ENCODE assay signal across 12 cellular contexts in the genomic region with DNA sequence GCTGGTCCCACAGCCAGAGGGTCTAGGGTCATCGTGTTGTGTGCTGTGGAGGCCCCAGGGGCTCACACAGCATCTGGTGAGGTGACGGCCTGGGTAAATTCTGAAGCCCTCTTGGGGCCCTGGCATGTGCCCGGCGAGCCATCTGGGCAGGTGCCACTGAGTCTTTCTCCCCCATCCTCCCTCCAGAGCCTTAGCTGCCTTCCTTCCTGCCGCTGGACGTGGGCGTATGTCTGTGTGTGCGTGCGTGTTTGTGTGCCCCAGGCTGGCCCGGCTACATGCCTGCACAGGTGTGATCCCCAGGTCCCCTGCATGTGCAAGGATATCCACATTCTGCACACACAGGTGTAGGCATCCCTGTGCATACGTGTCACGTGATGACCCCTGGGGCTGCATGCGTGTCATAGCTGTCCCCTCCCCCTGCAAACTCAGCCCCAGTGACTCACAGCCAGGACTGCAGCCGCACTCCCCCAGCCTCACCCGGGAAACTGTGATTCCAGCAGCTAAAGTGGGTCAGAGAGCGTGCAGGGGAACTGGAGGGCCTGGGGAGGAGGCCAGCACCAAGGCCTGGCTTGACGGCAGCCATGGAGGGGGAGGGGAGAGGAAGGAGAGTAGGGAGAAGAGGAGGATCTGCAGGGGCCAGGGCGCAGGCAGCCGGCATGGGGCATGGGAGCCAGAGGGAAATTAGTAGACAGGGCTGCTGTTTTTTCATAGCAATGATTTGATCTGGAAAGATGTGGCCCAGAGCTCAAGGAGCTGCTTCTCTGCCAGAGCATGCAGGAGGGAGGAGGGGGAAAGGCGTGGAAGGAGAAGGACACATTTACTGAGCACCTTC. TPM values are rescaled to one million over a fixed set of nuclear protein-coding genes. Genes with fewer than 3 reads are reported as not detected.
DNase-seq lines count a peak whose midpoint lies in the region; ATAC-seq, FAIRE-seq and TF ChIP-seq lines count a peak whose summit lies in the region.
"Had no signal": no experiment of that assay in that cellular context is flagged by ENCODE, and none has a peak within 500 bp of the region (broad histone marks: within the 10 kb centered on the region; RNA-seq: fewer than 3 reads in every experiment).

No MANE protein-coding gene starts in this region.

- H3K9ac ChIP-seq in BLaER1 treated with 17β-estradiol and CSF1 and Interleukin-3, amounts not matched to agents 10 nM and 100 nM: no peak overlapping the region; a peak in 1 of 22 replicates
- no peak overlapping the region for H3K9ac ChIP-seq in SK-N-SH

- no peaks in the 10 kb centered on the region; a peak in 2 of 22 replicates for H3K36me3 ChIP-seq in BLaER1 treated with 17β-estradiol and CSF1 and Interleukin-3, amounts not matched to agents 10 nM and 100 nM
- no peaks in the 10 kb centered on the region for H3K36me3 ChIP-seq in SK-N-SH (replicated peaks in 1 of 2; ENCODE audit: control insufficient read depth in 1 of 2, insufficient read depth in 2 of 2, low read length in 1 of 2)
- H3K36me3 ChIP-seq: SJSA1 had no signal

- H4K20me1 ChIP-seq in BLaER1 treated with 17β-estradiol and CSF1 and Interleukin-3, amounts not matched to agents 10 nM and 100 nM: peaks cover 0 to 23% (median 0%) of the 10 kb centered on the region in 11 experiments; a peak in 6 of 22 replicates
- no peaks in the 10 kb centered on the region for H4K20me1 ChIP-seq in SK-N-SH (ENCODE audit: insufficient read depth)

- no peaks in the 10 kb centered on the region for H3K27me3 ChIP-seq in BLaER1 treated with 17β-estradiol and CSF1 and Interleukin-3, amounts not matched to agents 10 nM and 100 nM
- no peaks in the 10 kb centered on the region; the same call in 1 of the 2 replicates for H3K27me3 ChIP-seq in SK-N-SH (ENCODE audit: insufficient read depth)
- H3K27me3 ChIP-seq: SJSA1 had no signal

- H2AFZ ChIP-seq in SK-N-SH (ENCODE audit: low read depth): no peak overlapping the region

- H3K4me2 ChIP-seq in BLaER1 treated with 17β-estradiol and CSF1 and Interleukin-3, amounts not matched to agents 10 nM and 100 nM: peak overlapping the region; percentile 31 to 69 (median 51); a peak in 19 of 22 replicates
- peak overlapping the region; percentile 59; the same call in 1 of the 2 replicates for H3K4me2 ChIP-seq in SK-N-SH

- no peak for FAIRE-seq in H54 (lab: Jason Lieb, UNC)
- FAIRE-seq: GM12891, islet of Langerhans had no signal

- CTCF ChIA-PET in SK-N-SH (lab: Yijun Ruan, JAX): interaction anchor here (0.6 to 3.3 kb wide), 11 partner anchors 9 to 138 kb away, joined by 3 to 14 read pairs (median 3); no protein-coding TSS in a partner anchor

- no peaks in the 10 kb centered on the region for H3K79me2 ChIP-seq in SK-N-SH (ENCODE audit: insufficient read depth)

- POLR2A ChIA-PET in SK-N-SH (lab: Yijun Ruan, JAX): interaction anchor here (1.0 to 1.5 kb wide), 2 partner anchors 23 to 146 kb away, joined by 3 read pairs; no protein-coding TSS in a partner anchor

- peaks cover 5 to 45% (median 36%) of the 10 kb centered on the region in 10 experiments; a peak in 19 of 20 replicates for H3K4me1 ChIP-seq in BLaER1 treated with 17β-estradiol and CSF1 and Interleukin-3, amounts not matched to agents 10 nM and 100 nM
- H3K4me1 ChIP-seq in SK-N-SH (ENCODE audit: control insufficient read depth in 1 of 2, insufficient read depth in 2 of 2, low read depth in 1 of 2, low read length in 1 of 2): peaks cover 0 to 64% of the 10 kb centered on the region in 2 experiments; a peak in 2 of 4 replicates
- H3K4me1 ChIP-seq: SJSA1 had no signal

- H3K4me3 ChIP-seq in BLaER1 treated with 17β-estradiol and CSF1 and Interleukin-3, amounts not matched to agents 10 nM and 100 nM: no peak overlapping the region
- H3K4me3 ChIP-seq in SK-N-SH (ENCODE audit: low read depth in 2 of 2, low read length in 1 of 2): no peak overlapping the region; a peak in 1 of 4 replicates
- H3K4me3 ChIP-seq: SJSA1 had no signal

- no peak for TF ChIP-seq POLR2A in H54 (IDR thresholded peaks at IDR 0.05; ENCODE audit: low read depth, low read length)

- TF ChIP-seq CTCF in SK-N-SH (IDR thresholded peaks at IDR 0.05): no peak

- no peaks in the 10 kb centered on the region for H3K9me3 ChIP-seq in BLaER1 treated with 17β-estradiol and CSF1 and Interleukin-3, amounts not matched to agents 10 nM and 100 nM (replicated peaks in 1 of 11)
- no peaks in the 10 kb centered on the region for H3K9me3 ChIP-seq in SK-N-SH
- H3K9me3 ChIP-seq: SJSA1 had no signal

- TF ChIP-seq EP300 in SK-N-SH (IDR thresholded peaks at IDR 0.05; ENCODE audit: borderline replicate concordance in 1 of 2, low read depth in 1 of 2, low read length in 1 of 2): no peak

- 48% methylated on average over 15 of the region's 20 CpGs for WGBS in SK-N-SH (ENCODE audit: low lambda C conversion rate)

- ATAC-seq in GM21717 (IDR thresholded peaks at IDR 0.05; ENCODE audit: unreplicated experiment): no peak

- H3K9me2 ChIP-seq in SK-N-SH: no peaks in the 10 kb centered on the region

- DNase-seq in H54 (ENCODE audit: insufficient read length, low spot score): peak; percentile 91
- DNase-seq in SK-N-SH: peak; percentile 86
- peak; percentile 2 for DNase-seq in fibroblast of the conjunctiva (ENCODE audit: low read depth)
- DNase-seq in NCI-H187 treated with DMSO at 0.1 percent for 48 hours (lab: John Stamatoyannopoulos, UW): no peak
- DNase-seq in NCI-H146 (lab: John Stamatoyannopoulos, UW): no peak
- no peak for DNase-seq in NCI-H1436 treated with DMSO at 0.1 percent for 48 hours (lab: John Stamatoyannopoulos, UW)
- DNase-seq: CD8-positive, alpha-beta memory T cell had no signal

- no peaks in the 10 kb centered on the region for H3F3A ChIP-seq in SK-N-SH (replicated peaks; ENCODE audit: insufficient read depth)

- H3K27ac ChIP-seq in BLaER1 treated with 17β-estradiol and CSF1 and Interleukin-3, amounts not matched to agents 10 nM and 100 nM: no peak overlapping the region
- H3K27ac ChIP-seq in SK-N-SH (ENCODE audit: low read depth in 2 of 2, low read length in 1 of 2): peak overlapping the region in 1 of 2 experiments; percentile 67; a peak in 2 of 4 replicates
- H3K27ac ChIP-seq: SJSA1 had no signal

- no peak; the same call in 1 of the 2 replicates for TF ChIP-seq RAD21 in SK-N-SH (IDR thresholded peaks at IDR 0.05; ENCODE audit: low read length)

TF ChIP-seq in SK-N-SH, 30 proteins besides CTCF, POLR2A, EP300 and RAD21 (continues in another document):
- no peak for TF ChIP-seq RCOR1 (IDR thresholded peaks at IDR 0.05; ENCODE audit: low read length)
- no peak for TF ChIP-seq NRF1 (IDR thresholded peaks at IDR 0.05; ENCODE audit: low read depth, low read length)
- no peak for TF ChIP-seq RXRA (IDR thresholded peaks at IDR 0.05; ENCODE audit: borderline replicate concordance, low read depth)
- TF ChIP-seq TEAD4 (IDR thresholded peaks at IDR 0.05; ENCODE audit: borderline replicate concordance, insufficient read depth): no peak
- no peak for TF ChIP-seq SMC3 (IDR thresholded peaks at IDR 0.05; ENCODE audit: low read depth, low read length)
- TF ChIP-seq JUND (IDR thresholded peaks at IDR 0.05): no peak
- no peak for TF ChIP-seq TCF12 (IDR thresholded peaks at IDR 0.05)
- TF ChIP-seq NFIC (IDR thresholded peaks at IDR 0.05; ENCODE audit: borderline replicate concordance): no peak
- TF ChIP-seq SIN3A (IDR thresholded peaks at IDR 0.05; ENCODE audit: borderline replicate concordance, low read depth, low read length): no peak
- TF ChIP-seq GATA2 (CRISPR knock-in tag; IDR thresholded peaks at IDR 0.05): peak; percentile 71
- TF ChIP-seq EZH2phosphoT487 (IDR thresholded peaks at IDR 0.05; ENCODE audit: borderline replicate concordance, low read depth): no peak
- no peak for TF ChIP-seq POLR2AphosphoS5 (IDR thresholded peaks at IDR 0.05; ENCODE audit: low read depth, low read length)
- TF ChIP-seq ELF1 (IDR thresholded peaks at IDR 0.05): no peak
- TF ChIP-seq, protein P1, sequence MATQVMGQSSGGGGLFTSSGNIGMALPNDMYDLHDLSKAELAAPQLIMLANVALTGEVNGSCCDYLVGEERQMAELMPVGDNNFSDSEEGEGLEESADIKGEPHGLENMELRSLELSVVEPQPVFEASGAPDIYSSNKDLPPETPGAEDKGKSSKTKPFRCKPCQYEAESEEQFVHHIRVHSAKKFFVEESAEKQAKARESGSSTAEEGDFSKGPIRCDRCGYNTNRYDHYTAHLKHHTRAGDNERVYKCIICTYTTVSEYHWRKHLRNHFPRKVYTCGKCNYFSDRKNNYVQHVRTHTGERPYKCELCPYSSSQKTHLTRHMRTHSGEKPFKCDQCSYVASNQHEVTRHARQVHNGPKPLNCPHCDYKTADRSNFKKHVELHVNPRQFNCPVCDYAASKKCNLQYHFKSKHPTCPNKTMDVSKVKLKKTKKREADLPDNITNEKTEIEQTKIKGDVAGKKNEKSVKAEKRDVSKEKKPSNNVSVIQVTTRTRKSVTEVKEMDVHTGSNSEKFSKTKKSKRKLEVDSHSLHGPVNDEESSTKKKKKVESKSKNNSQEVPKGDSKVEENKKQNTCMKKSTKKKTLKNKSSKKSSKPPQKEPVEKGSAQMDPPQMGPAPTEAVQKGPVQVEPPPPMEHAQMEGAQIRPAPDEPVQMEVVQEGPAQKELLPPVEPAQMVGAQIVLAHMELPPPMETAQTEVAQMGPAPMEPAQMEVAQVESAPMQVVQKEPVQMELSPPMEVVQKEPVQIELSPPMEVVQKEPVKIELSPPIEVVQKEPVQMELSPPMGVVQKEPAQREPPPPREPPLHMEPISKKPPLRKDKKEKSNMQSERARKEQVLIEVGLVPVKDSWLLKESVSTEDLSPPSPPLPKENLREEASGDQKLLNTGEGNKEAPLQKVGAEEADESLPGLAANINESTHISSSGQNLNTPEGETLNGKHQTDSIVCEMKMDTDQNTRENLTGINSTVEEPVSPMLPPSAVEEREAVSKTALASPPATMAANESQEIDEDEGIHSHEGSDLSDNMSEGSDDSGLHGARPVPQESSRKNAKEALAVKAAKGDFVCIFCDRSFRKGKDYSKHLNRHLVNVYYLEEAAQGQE (IDR thresholded peaks at IDR 0.05; ENCODE audit: low read depth, low read length): no peak
- TF ChIP-seq, protein P2, sequence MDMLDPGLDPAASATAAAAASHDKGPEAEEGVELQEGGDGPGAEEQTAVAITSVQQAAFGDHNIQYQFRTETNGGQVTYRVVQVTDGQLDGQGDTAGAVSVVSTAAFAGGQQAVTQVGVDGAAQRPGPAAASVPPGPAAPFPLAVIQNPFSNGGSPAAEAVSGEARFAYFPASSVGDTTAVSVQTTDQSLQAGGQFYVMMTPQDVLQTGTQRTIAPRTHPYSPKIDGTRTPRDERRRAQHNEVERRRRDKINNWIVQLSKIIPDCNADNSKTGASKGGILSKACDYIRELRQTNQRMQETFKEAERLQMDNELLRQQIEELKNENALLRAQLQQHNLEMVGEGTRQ (IDR thresholded peaks at IDR 0.05; ENCODE audit: borderline replicate concordance, low read depth, low read length): no peak; the same call in 1 of the 2 replicates

RNA-seq across cellular contexts. Expression of a gene that starts 46.4 kb away (rescaled TPM):
- 0.05 and 0.06 TPM in 2 replicates for polyA plus RNA-seq in SK-N-SH (2012; rRNA removed)
- 0.01 and 0.03 TPM in 2 replicates for polyA plus RNA-seq in SK-N-SH (2012; cell fraction: cytosol; rRNA removed)
- 0.01 and 0.05 TPM in 2 replicates for polyA plus RNA-seq in SK-N-SH (2012; cell fraction: nucleus; rRNA removed)

Comparison
In these comparisons a context has a peak if more than half of its experiments do, and no peak if none do; other contexts are left out.
1. DNase-seq: peak in H54 (single experiment), SK-N-SH (single experiment) and fibroblast of the conjunctiva (single experiment); none in NCI-H187 treated with DMSO at 0.1 percent for 48 hours (single experiment), NCI-H146 (single experiment) and NCI-H1436 treated with DMSO at 0.1 percent for 48 hours (single experiment).